Comparison of ENCODE assay signal across 14 cellular contexts in genomic region chr9:37029304-37029775, GRCh38. TPM values are rescaled to one million over a fixed set of nuclear protein-coding genes. Genes with fewer than 3 reads are reported as not detected.
A peak's percentile ranks its signal among the peaks of the same experiment; 100 is the strongest.
DNase-seq lines count a peak whose midpoint lies in the region; ATAC-seq, FAIRE-seq and TF ChIP-seq lines count a peak whose summit lies in the region.
"Had no signal": no experiment of that assay in that cellular context is flagged by ENCODE, and none has a peak within 500 bp of the region (broad histone marks: within the 10 kb centered on the region; RNA-seq: fewer than 3 reads in every experiment).

No MANE protein-coding gene starts in this region.

- H3K9me3 Mint-ChIP-seq in CD8-positive, alpha-beta memory T cell: peaks cover 0 to 3% (median 1%) of the 10 kb centered on the region in 5 donors
- H3K9me3 Mint-ChIP-seq in naive thymus-derived CD4-positive, alpha-beta T cell: peaks cover 0 to 2% (median 0%) of the 10 kb centered on the region in 11 donors
- H3K9me3 Mint-ChIP-seq: activated CD4-positive, alpha-beta T cell treated with anti-CD3 and anti-CD28 coated beads, Interleukin-2, amount 10 ng/mL, durations not matched to agents 7 days and 5 days had no signal

- H3K27me3 ChIP-seq in CD8-positive, alpha-beta memory T cell (ENCODE audit: insufficient read depth, low read length, poor library complexity, severe bottlenecking): peaks cover 83% of the 10 kb centered on the region
- H3K27me3 ChIP-seq in naive thymus-derived CD4-positive, alpha-beta T cell (ENCODE audit: control insufficient read depth in 2 of 2, insufficient read depth in 2 of 2, low read length in 2 of 2): peaks cover 34 to 62% of the 10 kb centered on the region in 2 donors

- H3K4me1 ChIP-seq in CD8-positive, alpha-beta memory T cell (ENCODE audit: insufficient read depth, low read length): peaks cover 57% of the 10 kb centered on the region
- H3K4me1 ChIP-seq in naive thymus-derived CD4-positive, alpha-beta T cell (ENCODE audit: control insufficient read depth in 2 of 2, insufficient read depth in 2 of 2, low read length in 2 of 2): peaks cover 25 to 56% of the 10 kb centered on the region in 2 donors
- H3K4me1 ChIP-seq in kidney (ENCODE audit: control insufficient read depth in 1 of 2, insufficient read depth in 1 of 2, low read depth in 1 of 2, low read length in 2 of 2): peaks cover 6 to 17% of the 10 kb centered on the region in 2 donors

- H3K36me3 ChIP-seq in CD8-positive, alpha-beta memory T cell (ENCODE audit: insufficient read depth, low read length): no peaks in the 10 kb centered on the region
- H3K36me3 ChIP-seq in naive thymus-derived CD4-positive, alpha-beta T cell (ENCODE audit: control insufficient read depth in 2 of 3, insufficient read depth in 3 of 3, low read length in 3 of 3): no peaks in the 10 kb centered on the region
- H3K36me3 ChIP-seq in kidney (ENCODE audit: control insufficient read depth in 1 of 2, insufficient read depth in 2 of 2, low read length in 2 of 2): no peaks in the 10 kb centered on the region
- H3K36me3 ChIP-seq: upper lobe of left lung had no signal

- no peak overlapping the region for H3K27ac ChIP-seq in CD8-positive, alpha-beta memory T cell (ENCODE audit: low read depth, low read length)
- no peak overlapping the region for H3K27ac ChIP-seq in naive thymus-derived CD4-positive, alpha-beta T cell (ENCODE audit: low read depth, low read length)
- H3K27ac ChIP-seq in kidney (ENCODE audit: low read depth in 2 of 2, low read length in 2 of 2): no peak overlapping the region
- H3K27ac ChIP-seq: SK-N-MC, upper lobe of left lung had no signal

- H3K4me3 ChIP-seq in CD8-positive, alpha-beta memory T cell (ENCODE audit: low read length): no peak overlapping the region
- H3K4me3 ChIP-seq in naive thymus-derived CD4-positive, alpha-beta T cell (ENCODE audit: low read length): no peak overlapping the region
- H3K4me3 ChIP-seq in kidney (ENCODE audit: low read length in 2 of 2): no peak overlapping the region
- H3K4me3 ChIP-seq: SK-N-MC, upper lobe of left lung had no signal

- TF ChIP-seq CTCF in kidney (IDR thresholded peaks at IDR 0.05; ENCODE audit: borderline replicate concordance, extremely low read depth, insufficient read depth): no peak

- DNase-seq in CD8-positive, alpha-beta memory T cell: no peak
- DNase-seq in T-helper 17 cell (no peak), kidney (no peak), pons (ENCODE audit: low spot score) (no peak), DMS79 treated with DMSO at 0.1 percent for 48 hours (lab: John Stamatoyannopoulos, UW) (no peak), CD1c-positive myeloid dendritic cell (ENCODE audit: extremely low spot score) (no peak)
- no peak for DNase-seq in naive thymus-derived CD4-positive, alpha-beta T cell
- DNase-seq: activated CD4-positive, alpha-beta T cell treated with anti-CD3 and anti-CD28 coated beads, Interleukin-2, amount 10 ng/mL, durations not matched to agents 7 days and 5 days; NCI-H1092 treated with DMSO at 0.1 percent for 48 hours; NCI-H748 treated with DMSO at 0.1 percent for 48 hours had no signal

- H3K36me3 Mint-ChIP-seq in CD8-positive, alpha-beta memory T cell: no peaks in the 10 kb centered on the region
- H3K36me3 Mint-ChIP-seq in T-helper 17 cell (ENCODE audit: low read depth): peaks cover 7% of the 10 kb centered on the region
- H3K36me3 Mint-ChIP-seq in naive thymus-derived CD4-positive, alpha-beta T cell: peaks cover 0 to 3% (median 0%) of the 10 kb centered on the region in 5 donors

- no peak for ATAC-seq in T-helper 17 cell
- ATAC-seq in naive thymus-derived CD4-positive, alpha-beta T cell: no peak

- CTCF ChIA-PET in CD8-positive, alpha-beta memory T cell (lab: Charles Lee): no interaction called here
- CTCF ChIA-PET in naive thymus-derived CD4-positive, alpha-beta T cell (lab: Charles Lee): no interaction called here

- FAIRE-seq in kidney (lab: Jason Lieb, UNC): no peak

- intact Hi-C loops in naive thymus-derived CD4-positive, alpha-beta T cell (cut with micrococcal nuclease): no loop called here
- intact Hi-C loops in kidney (cut with DNase I): no loop called here

- peaks cover 80 to 92% of the 10 kb centered on the region in 2 donors for H3K27me3 Mint-ChIP-seq in CD8-positive, alpha-beta memory T cell
- H3K27me3 Mint-ChIP-seq in T-helper 17 cell: peaks cover 84% of the 10 kb centered on the region
- H3K27me3 Mint-ChIP-seq in naive thymus-derived CD4-positive, alpha-beta T cell: peaks cover 71 to 94% (median 76%) of the 10 kb centered on the region in 5 donors

- peaks cover 30 to 68% (median 42%) of the 10 kb centered on the region in 3 donors for H3K4me1 Mint-ChIP-seq in CD8-positive, alpha-beta memory T cell
- H3K4me1 Mint-ChIP-seq in T-helper 17 cell: peaks cover 27% of the 10 kb centered on the region
- peaks cover 18 to 60% (median 46%) of the 10 kb centered on the region in 7 donors for H3K4me1 Mint-ChIP-seq in naive thymus-derived CD4-positive, alpha-beta T cell

- POLR2A ChIA-PET in CD8-positive, alpha-beta memory T cell (lab: Charles Lee): no interaction called here
- POLR2A ChIA-PET in naive thymus-derived CD4-positive, alpha-beta T cell (lab: Charles Lee): interaction anchor here (0.7 kb wide), 1 partner anchor 9 kb away, joined by 4 read pairs; no protein-coding TSS in a partner anchor

- peak overlapping the region in 4 of 7 donors; percentile 20 to 55 (median 38) for H3K4me3 Mint-ChIP-seq in CD8-positive, alpha-beta memory T cell
- H3K4me3 Mint-ChIP-seq in T-helper 17 cell: peak overlapping the region; percentile 82
- peak overlapping the region in 8 of 10 donors; percentile 9 to 71 (median 46) for H3K4me3 Mint-ChIP-seq in naive thymus-derived CD4-positive, alpha-beta T cell
- H3K4me3 Mint-ChIP-seq: activated CD4-positive, alpha-beta T cell treated with anti-CD3 and anti-CD28 coated beads, Interleukin-2, amount 10 ng/mL, durations not matched to agents 7 days and 5 days; dendritic cell treated with granulocyte-macrophage colony-stimulating factor and Interleukin-4, amounts not matched to agents 40 ng/mL and 50 ng/mL, for 4 days had no signal

- no peak overlapping the region for H3K27ac Mint-ChIP-seq in CD8-positive, alpha-beta memory T cell
- H3K27ac Mint-ChIP-seq in T-helper 17 cell: no peak overlapping the region
- peak overlapping the region in 1 of 9 donors; percentile 25 for H3K27ac Mint-ChIP-seq in naive thymus-derived CD4-positive, alpha-beta T cell
- H3K27ac Mint-ChIP-seq: activated CD4-positive, alpha-beta T cell treated with anti-CD3 and anti-CD28 coated beads, Interleukin-2, amount 10 ng/mL, durations not matched to agents 7 days and 5 days; dendritic cell treated with granulocyte-macrophage colony-stimulating factor and Interleukin-4, amounts not matched to agents 40 ng/mL and 50 ng/mL, for 4 days had no signal

- no peak overlapping the region for H3K9ac ChIP-seq in kidney (ENCODE audit: low read length in 2 of 2)

- no peaks in the 10 kb centered on the region for H3K9me3 ChIP-seq in CD8-positive, alpha-beta memory T cell (ENCODE audit: low read length)
- peaks cover 5% of the 10 kb centered on the region for H3K9me3 ChIP-seq in T-helper 17 cell (ENCODE audit: control insufficient read depth, low read length, poor library complexity, severe bottlenecking)
- H3K9me3 ChIP-seq in naive thymus-derived CD4-positive, alpha-beta T cell (ENCODE audit: control insufficient read depth in 2 of 3, low read length in 3 of 3): no peaks in the 10 kb centered on the region
- no peaks in the 10 kb centered on the region for H3K9me3 ChIP-seq in kidney (ENCODE audit: control insufficient read depth in 1 of 2, low read length in 2 of 2)

- peak; percentile 38 for TF ChIP-seq POLR2A in GM15510 (IDR thresholded peaks at IDR 0.05; ENCODE audit: borderline replicate concordance, extremely low read depth, insufficient read length)

RNA-seq across cellular contexts. Expression of gene PAX5, which starts 4.7 kb away (rescaled TPM):
- under 1 TPM; 0.18 to 0.29 TPM for total RNA-seq in CD8-positive, alpha-beta memory T cell
- not detected for polyA plus RNA-seq in CD8-positive, alpha-beta memory T cell
- 10 to 100 TPM in 1 of 2 donors, not detected in 1; 10.1 TPM for total RNA-seq in T-helper 17 cell
- 1 to 10 TPM in 1 of 5 experiments, under 1 TPM in 4; 0.12 to 8.0 (median 0.40) TPM for total RNA-seq in naive thymus-derived CD4-positive, alpha-beta T cell
- under 1 TPM in 1 of 2 donors, not detected in 1; 0.10 TPM for polyA plus RNA-seq in naive thymus-derived CD4-positive, alpha-beta T cell
- total RNA-seq in kidney: 2.7 TPM
- polyA plus RNA-seq in kidney (ENCODE audit: insufficient read depth, low read depth, low replicate concordance): not detected
